Comparison of ENCODE assay signal across 8 cellular contexts in genomic region chr2:36965196-36965595, GRCh38. TPM values are rescaled to one million over a fixed set of nuclear protein-coding genes. Genes with fewer than 3 reads are reported as not detected.
A peak's percentile ranks its signal among the peaks of the same experiment; 100 is the strongest.
DNase-seq lines count a peak whose midpoint lies in the region; ATAC-seq and TF ChIP-seq lines count a peak whose summit lies in the region.

No MANE protein-coding gene starts in this region.

- H3K27me3 ChIP-seq in Panc1 (ENCODE audit: control insufficient read depth, insufficient read depth, low read length) (no peaks in the 10 kb centered on the region), esophagus muscularis mucosa (no peaks in the 10 kb centered on the region)

- TF ChIP-seq POLR2A in esophagus muscularis mucosa (IDR thresholded peaks at IDR 0.05; ENCODE audit: low read depth), result no peak

- TF ChIP-seq CTCF in Panc1 (IDR thresholded peaks at IDR 0.05) (no peak), esophagus muscularis mucosa (IDR thresholded peaks at IDR 0.05) (no peak)

- H3K4me1 ChIP-seq in Panc1 (ENCODE audit: control insufficient read depth, insufficient read depth, low read length) (peaks cover 25% of the 10 kb centered on the region), esophagus muscularis mucosa (peaks cover 10 to 40% (median 25%) of the 10 kb centered on the region in 4 donors)

- H3K36me3 ChIP-seq in Panc1 (ENCODE audit: control insufficient read depth, insufficient read depth, low read length) (peaks cover 4% of the 10 kb centered on the region; the same call in 1 of the 2 replicates), esophagus muscularis mucosa (no peaks in the 10 kb centered on the region)

- intact Hi-C loops in Panc1 (cut with micrococcal nuclease; ENCODE audit: unreplicated experiment), result no loop called here
- intact Hi-C loops in esophagus muscularis mucosa (cut with DNase I), result no loop called here

- CTCF ChIA-PET in Panc1 (lab: Charles Lee), result no interaction called here

- DNase-seq in EH (ENCODE audit: low read depth) (peak; percentile 4), Panc1 (ENCODE audit: low read depth, low spot score) (no peak), esophagus muscularis mucosa (ENCODE audit: extremely low spot score) (no peak), pons (ENCODE audit: low spot score) (peak; percentile 12), cerebellar nuclear complex (lab: John Stamatoyannopoulos, UW) (no peak), AG20443 (ENCODE audit: low spot score) (no peak)

- H3K27ac ChIP-seq in Panc1 (ENCODE audit: low read length) (peak overlapping the region; percentile 79), esophagus muscularis mucosa (replicated peaks in 1 of 4) (peak overlapping the region in 1 of 4 donors; percentile 92)

- BruUV-seq in Panc1 (replicated peaks; lab: Mats Ljungman, UMichigan), result no TSS peak

- in situ Hi-C loops in Panc1 (cut with HindIII; ENCODE audit: low pct_unique_long_range_greater_than_20kb, low sequenced_read_pairs), result no loop called here

- POLR2A ChIA-PET in Panc1 (lab: Charles Lee), result no interaction called here

- H3K4me3 ChIP-seq in Panc1 (ENCODE audit: low read depth in 2 of 2, low read length in 2 of 2), result peak overlapping the region; percentile 83 to 85
- H3K4me3 ChIP-seq in esophagus muscularis mucosa, result peak overlapping the region; percentile 90 to 99 (median 98)

- TF ChIP-seq EP300 in esophagus muscularis mucosa (IDR thresholded peaks at IDR 0.05), result no peak

- H3K9me3 ChIP-seq in Panc1 (ENCODE audit: control insufficient read depth, insufficient read depth, low read depth, low read length) (no peaks in the 10 kb centered on the region), esophagus muscularis mucosa (no peaks in the 10 kb centered on the region)

- 33% methylated on average over 2 of the region's 2 CpGs for WGBS in esophagus muscularis mucosa

- ATAC-seq in Panc1 (no peak), GM21528 (IDR thresholded peaks at IDR 0.05; ENCODE audit: low FRiP score, unreplicated experiment) (no peak), GM18498 (IDR thresholded peaks at IDR 0.05; ENCODE audit: unreplicated experiment) (no peak)

RNA-seq across cellular contexts. Expression of gene STRN, which starts 1.1 kb away (rescaled TPM):
- total RNA-seq in Panc1 (2021; ENCODE audit: unreplicated experiment), result 37.4 TPM
- 12.8 TPM for polyA plus RNA-seq in Panc1 (2012; ENCODE audit: insufficient read length)
- 10 to 100 TPM; 17.6 to 21.8 (median 20.0) TPM for total RNA-seq in esophagus muscularis mucosa

Comparison
In these comparisons a context has a peak if more than half of its experiments do, and no peak if none do; other contexts are left out.
1. DNase-seq: peak in EH (single experiment) and pons (single experiment); none in Panc1 (single experiment), esophagus muscularis mucosa (single experiment), cerebellar nuclear complex (0 of 2) and AG20443 (single experiment).